ENCODE assay signal across 1 cellular context in the genomic region with DNA sequence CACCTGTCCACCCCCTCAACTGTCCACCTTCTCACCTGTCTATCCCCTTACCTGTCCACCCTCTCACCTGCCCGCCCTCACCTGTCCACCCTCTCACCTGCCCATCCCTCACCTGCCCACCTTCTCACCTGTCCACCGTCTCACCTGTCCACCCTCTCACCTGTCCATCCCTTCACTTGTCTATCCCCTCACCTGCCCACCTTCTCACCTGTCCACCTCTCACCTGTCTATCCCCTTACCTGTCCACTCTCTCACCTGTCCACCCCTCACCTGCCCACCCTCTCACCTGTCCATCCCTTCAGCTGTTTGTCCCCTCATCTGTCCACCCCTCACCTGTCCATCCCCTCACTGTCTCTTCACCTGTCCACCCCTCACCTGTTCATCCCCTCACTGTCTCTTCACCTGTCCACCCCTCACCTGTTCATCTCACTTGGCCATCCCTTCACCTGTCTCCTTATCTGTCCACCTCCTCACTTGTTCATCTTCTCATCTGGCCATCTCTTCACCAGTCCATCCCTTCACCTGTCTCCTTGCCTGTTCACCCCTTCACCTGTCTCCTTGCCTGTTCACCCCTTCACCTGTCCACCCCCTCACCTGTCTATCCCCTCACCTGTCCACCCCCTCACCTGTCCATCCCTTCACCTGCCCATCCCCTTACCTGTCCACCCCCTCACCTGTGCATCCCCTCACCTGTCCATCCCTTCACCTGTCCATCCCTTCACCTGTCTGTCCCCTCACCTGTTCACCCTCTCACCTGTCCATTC.
TF ChIP-seq lines count a peak whose summit lies in the region.

No MANE protein-coding gene starts in this region.

TF ChIP-seq in HEK293, 187 proteins besides CTCF, POLR2A, EP300 and RAD21 (continued from another document):
- TF ChIP-seq ZNF221 (tag by site-specific recombination; IDR thresholded peaks at IDR 0.05; ENCODE audit: borderline replicate concordance) (no peak), ZNF777 (tag by site-specific recombination; IDR thresholded peaks at IDR 0.05; ENCODE audit: borderline replicate concordance) (no peak), ZNF37A (tag by site-specific recombination; IDR thresholded peaks at IDR 0.05) (no peak), BCL11B (tag by site-specific recombination; IDR thresholded peaks at IDR 0.05; ENCODE audit: low read depth) (peak; percentile 43; the same call in 1 of the 2 replicates), ZNF302 (tag by site-specific recombination; IDR thresholded peaks at IDR 0.05; ENCODE audit: low read depth) (no peak), ZNF239 (tag by site-specific recombination; IDR thresholded peaks at IDR 0.05) (0 out of 2 replicates have a peak, but pooled peaks have one; percentile 22), ZEB2 (tag by site-specific recombination; IDR thresholded peaks at IDR 0.05) (peak; percentile 100), ZNF266 (tag by site-specific recombination; IDR thresholded peaks at IDR 0.05; ENCODE audit: low read depth) (0 out of 2 replicates have a peak, but pooled peaks have one; percentile 16), SP2 (tag by site-specific recombination; IDR thresholded peaks at IDR 0.05) (peak; percentile 4; the same call in 1 of the 2 replicates), ZNF133 (tag by site-specific recombination; IDR thresholded peaks at IDR 0.05) (no peak)
- TF ChIP-seq, protein P1, sequence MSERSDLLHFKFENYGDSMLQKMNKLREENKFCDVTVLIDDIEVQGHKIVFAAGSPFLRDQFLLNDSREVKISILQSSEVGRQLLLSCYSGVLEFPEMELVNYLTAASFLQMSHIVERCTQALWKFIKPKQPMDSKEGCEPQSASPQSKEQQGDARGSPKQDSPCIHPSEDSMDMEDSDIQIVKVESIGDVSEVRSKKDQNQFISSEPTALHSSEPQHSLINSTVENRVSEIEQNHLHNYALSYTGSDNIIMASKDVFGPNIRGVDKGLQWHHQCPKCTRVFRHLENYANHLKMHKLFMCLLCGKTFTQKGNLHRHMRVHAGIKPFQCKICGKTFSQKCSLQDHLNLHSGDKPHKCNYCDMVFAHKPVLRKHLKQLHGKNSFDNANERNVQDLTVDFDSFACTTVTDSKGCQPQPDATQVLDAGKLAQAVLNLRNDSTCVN (tag by site-specific recombination; optimal IDR thresholded peaks at IDR 0.05), result no peak
- TF ChIP-seq, protein P2, sequence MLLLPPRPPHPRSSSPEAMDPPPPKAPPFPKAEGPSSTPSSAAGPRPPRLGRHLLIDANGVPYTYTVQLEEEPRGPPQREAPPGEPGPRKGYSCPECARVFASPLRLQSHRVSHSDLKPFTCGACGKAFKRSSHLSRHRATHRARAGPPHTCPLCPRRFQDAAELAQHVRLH (tag by site-specific recombination; IDR thresholded peaks at IDR 0.05), result no peak
